ENCODE assay signal across 16 cellular contexts in the genomic region with DNA sequence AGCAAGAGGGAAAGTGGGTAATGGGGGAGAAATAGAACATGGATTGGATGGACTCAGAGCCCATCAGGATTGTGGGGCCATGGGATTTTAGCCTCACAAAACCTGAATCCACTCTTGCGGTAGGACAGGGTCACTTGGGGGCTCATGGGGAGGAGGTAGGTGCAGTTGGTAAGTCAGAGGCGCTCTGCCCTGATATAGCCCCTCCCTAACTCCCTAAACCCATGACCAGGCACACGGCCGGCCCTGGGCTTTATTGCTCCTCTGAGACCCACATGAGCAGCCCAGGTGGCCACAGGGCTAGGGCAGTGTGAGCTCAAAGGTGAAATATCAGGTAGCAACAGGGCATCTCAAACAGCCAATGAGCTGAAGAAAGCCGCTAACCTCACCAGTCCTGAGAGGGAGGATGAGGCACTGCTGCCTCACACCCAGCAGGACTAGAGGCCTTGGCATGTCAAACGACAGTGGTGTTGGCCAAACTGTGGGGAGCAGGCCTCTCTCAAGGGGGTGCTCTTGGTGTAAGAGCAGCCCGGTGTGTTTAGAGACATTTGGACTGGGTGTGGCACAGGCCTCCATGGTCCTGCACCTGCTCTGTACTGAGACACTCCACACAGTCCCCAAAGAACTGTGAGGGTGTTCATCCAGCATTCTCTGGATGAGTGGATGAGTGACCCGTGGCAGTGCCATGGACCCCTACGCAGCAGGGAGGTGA.
DNase-seq lines count a peak whose midpoint lies in the region; ATAC-seq, FAIRE-seq and TF ChIP-seq lines count a peak whose summit lies in the region.
"Had no signal": no experiment of that assay in that cellular context is flagged by ENCODE, and none has a peak within 500 bp of the region (broad histone marks: within the 10 kb centered on the region; RNA-seq: fewer than 3 reads in every experiment).

No MANE protein-coding gene starts in this region.

- H3K79me2 ChIP-seq in endothelial cell of umbilical vein (ENCODE audit: control insufficient read depth, insufficient read depth, low read length): no peaks in the 10 kb centered on the region

- in situ Hi-C loops in G401 (cut with HindIII; ENCODE audit: low sequenced_read_pairs): no loop called here

- no peaks in the 10 kb centered on the region for H3K27me3 Mint-ChIP-seq in osteocyte (ENCODE audit: unreplicated experiment)

- no peaks in the 10 kb centered on the region for H3K36me3 Mint-ChIP-seq in osteocyte (ENCODE audit: unreplicated experiment)
- H3K36me3 Mint-ChIP-seq: activated naive CD4-positive, alpha-beta T cell treated with anti-CD3 and anti-CD28 coated beads, Interleukin-2, amount 50 U/mL, for 72 hours; CD4-positive, alpha-beta memory T cell had no signal

- dilution Hi-C loops in endothelial cell of umbilical vein (cut with MboI; ENCODE audit: extremely low pct_ligation_motif_present, low sequenced_read_pairs): no loop called here

- FAIRE-seq in endothelial cell of umbilical vein (lab: Jason Lieb, UNC): no peak

- H3K4me1 ChIP-seq in endothelial cell of umbilical vein (ENCODE audit: control insufficient read depth, extremely low read depth, insufficient read depth, low read length): peaks cover 14% of the 10 kb centered on the region
- H3K4me1 ChIP-seq: colonic mucosa had no signal

- H3K9me3 ChIP-seq in AG04450 (ENCODE audit: control insufficient read depth, insufficient read depth, low read length) (no peaks in the 10 kb centered on the region), endothelial cell of umbilical vein (replicated peaks; ENCODE audit: control insufficient read depth, insufficient read depth, low read length) (no peaks in the 10 kb centered on the region)
- H3K9me3 ChIP-seq: colonic mucosa had no signal

- H3K36me3 ChIP-seq in endothelial cell of umbilical vein (ENCODE audit: control insufficient read depth in 2 of 2, extremely low read depth in 1 of 2, insufficient read depth in 2 of 2, low read length in 2 of 2): no peaks in the 10 kb centered on the region
- H3K36me3 ChIP-seq: colonic mucosa had no signal

- BruUV-seq in endothelial cell of umbilical vein (replicated peaks; lab: Mats Ljungman, UMichigan): no TSS peak

- intact Hi-C loops in endothelial cell of umbilical vein (cut with micrococcal nuclease): loop anchor here (5.0 kb wide), 1 partner anchor 847 kb away; no protein-coding TSS in a partner anchor

- no peak for DNase-seq in AG04450 (ENCODE audit: low read depth, low spot score)
- DNase-seq in NB4 (ENCODE audit: low read depth): peak; percentile 40
- DNase-seq in endothelial cell of umbilical vein (ENCODE audit: low read depth, low spot score): no peak
- peak; percentile 75 for DNase-seq in osteocyte (ENCODE audit: extremely low spot score, unreplicated experiment)
- DNase-seq in NOMO-1 (lab: John Stamatoyannopoulos, UW; ENCODE audit: unreplicated experiment in 2 of 2): no peak
- no peak for DNase-seq in epidermal melanocyte (ENCODE audit: insufficient read length, low spot score)
- no peak for DNase-seq in G401 (ENCODE audit: low spot score)
- DNase-seq: activated T-cell treated with anti-CD3 and anti-CD28 coated beads, Interleukin-2, amount 50 U/mL, for 24 hours; CD4-positive, alpha-beta memory T cell; NCI-H1092; NCI-H2081; NCI-H446 treated with DMSO at 0.1 percent for 48 hours had no signal

- H3K4me1 Mint-ChIP-seq in osteocyte (ENCODE audit: unreplicated experiment): peaks cover 16% of the 10 kb centered on the region
- H3K4me1 Mint-ChIP-seq: CD4-positive, alpha-beta memory T cell had no signal

- H3K27me3 ChIP-seq in AG04450 (ENCODE audit: control insufficient read depth, insufficient read depth, low read length): no peaks in the 10 kb centered on the region
- H3K27me3 ChIP-seq in endothelial cell of umbilical vein (ENCODE audit: control insufficient read depth in 2 of 2, insufficient read depth in 2 of 2, low read length in 2 of 2): no peaks in the 10 kb centered on the region
- H3K27me3 ChIP-seq: colonic mucosa, foreskin keratinocyte had no signal

- peak overlapping the region; percentile 71 for H2AFZ ChIP-seq in endothelial cell of umbilical vein (ENCODE audit: low read depth, low read length)

- no peak overlapping the region for H3K4me3 Mint-ChIP-seq in osteocyte (ENCODE audit: unreplicated experiment)
- H3K4me3 Mint-ChIP-seq: activated T-cell treated with anti-CD3 and anti-CD28 coated beads, Interleukin-2, amount 50 U/mL, for 24 hours; CD4-positive, alpha-beta memory T cell had no signal

- POLR2A ChIA-PET in AG04450 (lab: Yijun Ruan, JAX) (interaction anchor here (1.4 kb wide), 1 partner anchor 36 kb away, joined by 6 read pairs; no protein-coding TSS in a partner anchor), endothelial cell of umbilical vein (lab: Charles Lee) (no interaction called here)

- H3K9ac ChIP-seq in endothelial cell of umbilical vein (replicated peaks; ENCODE audit: extremely low read depth, insufficient read depth, low read length): no peak overlapping the region

- H3K9me3 Mint-ChIP-seq in osteocyte (ENCODE audit: unreplicated experiment): no peaks in the 10 kb centered on the region
- H3K9me3 Mint-ChIP-seq: activated naive CD4-positive, alpha-beta T cell treated with anti-CD3 and anti-CD28 coated beads, Interleukin-2, amount 50 U/mL, for 72 hours; activated T-cell treated with anti-CD3 and anti-CD28 coated beads, Interleukin-2, amount 50 U/mL, for 24 hours; CD4-positive, alpha-beta memory T cell had no signal

- TF ChIP-seq POLR2A in NB4 (IDR thresholded peaks at IDR 0.05; ENCODE audit: extremely low read depth, insufficient read length): no peak
- TF ChIP-seq POLR2A in endothelial cell of umbilical vein (IDR thresholded peaks at IDR 0.05; ENCODE audit: low read depth, low read length): no peak

- TF ChIP-seq CTCF in AG04450 (IDR thresholded peaks at IDR 0.05; ENCODE audit: low read depth, low read length) (no peak), NB4 (IDR thresholded peaks at IDR 0.05; ENCODE audit: low read depth, low read length) (no peak), endothelial cell of umbilical vein (IDR thresholded peaks at IDR 0.05; ENCODE audit: extremely low read depth in 1 of 2, insufficient read depth in 1 of 2, low read depth in 1 of 2, low read length in 2 of 2) (no peak), osteocyte (IDR thresholded peaks at IDR 0.05) (no peak)

- H3K9me1 ChIP-seq in endothelial cell of umbilical vein (replicated peaks; ENCODE audit: control insufficient read depth, extremely low read depth, insufficient read depth, low read length): no peaks in the 10 kb centered on the region

- peak overlapping the region; percentile 73 for H3K27ac Mint-ChIP-seq in osteocyte (ENCODE audit: unreplicated experiment)
- H3K27ac Mint-ChIP-seq: activated naive CD4-positive, alpha-beta T cell treated with anti-CD3 and anti-CD28 coated beads, Interleukin-2, amount 50 U/mL, for 72 hours; activated T-cell treated with anti-CD3 and anti-CD28 coated beads, Interleukin-2, amount 50 U/mL, for 24 hours; CD4-positive, alpha-beta memory T cell had no signal

- CTCF ChIA-PET in AG04450 (lab: Charles Lee): no interaction called here
- CTCF ChIA-PET in endothelial cell of umbilical vein (lab: Charles Lee): no interaction called here

- H3K4me3 ChIP-seq in AG04450 (ENCODE audit: low read depth, low read length): no peak overlapping the region
- no peak overlapping the region for H3K4me3 ChIP-seq in NB4 (ENCODE audit: low read depth, low read length)
- H3K4me3 ChIP-seq in endothelial cell of umbilical vein (replicated peaks in 1 of 3; ENCODE audit: insufficient read depth in 1 of 3, low read depth in 1 of 3, low read length in 3 of 3): no peak overlapping the region
- H3K4me3 ChIP-seq: colonic mucosa had no signal

- ATAC-seq in GM21423 (IDR thresholded peaks at IDR 0.05; ENCODE audit: unreplicated experiment): no peak
- ATAC-seq: activated naive CD4-positive, alpha-beta T cell treated with anti-CD3 and anti-CD28 coated beads, Interleukin-2, amount 50 U/mL, for 72 hours had no signal

- H3K27ac ChIP-seq in AG04450 (ENCODE audit: low read depth, low read length) (peak overlapping the region; percentile 83), endothelial cell of umbilical vein (ENCODE audit: insufficient read depth, low read depth, low read length) (no peak overlapping the region)
- H3K27ac ChIP-seq: colonic mucosa, foreskin keratinocyte had no signal

- H3K4me2 ChIP-seq in endothelial cell of umbilical vein (ENCODE audit: insufficient read depth, low read length): no peak overlapping the region

- no peaks in the 10 kb centered on the region for H4K20me1 ChIP-seq in endothelial cell of umbilical vein (replicated peaks; ENCODE audit: control insufficient read depth, extremely low read depth, insufficient read depth, low read length)

TF ChIP-seq in endothelial cell of umbilical vein, 7 proteins besides CTCF, POLR2A, EP300 and RAD21:
- TF ChIP-seq, protein P1, sequence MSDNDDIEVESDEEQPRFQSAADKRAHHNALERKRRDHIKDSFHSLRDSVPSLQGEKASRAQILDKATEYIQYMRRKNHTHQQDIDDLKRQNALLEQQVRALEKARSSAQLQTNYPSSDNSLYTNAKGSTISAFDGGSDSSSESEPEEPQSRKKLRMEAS (IDR thresholded peaks at IDR 0.05; ENCODE audit: insufficient read depth, insufficient read length): no peak
- TF ChIP-seq MYC (IDR thresholded peaks at IDR 0.05; ENCODE audit: low read depth, low read length): no peak
- TF ChIP-seq GATA2 (IDR thresholded peaks at IDR 0.05; ENCODE audit: insufficient read depth, insufficient read length, low read depth, low read length): no peak

Comparison
In these comparisons a context has a peak if more than half of its experiments do, and no peak if none do; other contexts are left out.
1. DNase-seq: peak in NB4 (single experiment) and osteocyte (single experiment); none in AG04450 (single experiment), endothelial cell of umbilical vein (single experiment), NOMO-1 (0 of 2), epidermal melanocyte (single experiment) and G401 (single experiment).